ENCODE assay signal across 8 cellular contexts in the genomic region with DNA sequence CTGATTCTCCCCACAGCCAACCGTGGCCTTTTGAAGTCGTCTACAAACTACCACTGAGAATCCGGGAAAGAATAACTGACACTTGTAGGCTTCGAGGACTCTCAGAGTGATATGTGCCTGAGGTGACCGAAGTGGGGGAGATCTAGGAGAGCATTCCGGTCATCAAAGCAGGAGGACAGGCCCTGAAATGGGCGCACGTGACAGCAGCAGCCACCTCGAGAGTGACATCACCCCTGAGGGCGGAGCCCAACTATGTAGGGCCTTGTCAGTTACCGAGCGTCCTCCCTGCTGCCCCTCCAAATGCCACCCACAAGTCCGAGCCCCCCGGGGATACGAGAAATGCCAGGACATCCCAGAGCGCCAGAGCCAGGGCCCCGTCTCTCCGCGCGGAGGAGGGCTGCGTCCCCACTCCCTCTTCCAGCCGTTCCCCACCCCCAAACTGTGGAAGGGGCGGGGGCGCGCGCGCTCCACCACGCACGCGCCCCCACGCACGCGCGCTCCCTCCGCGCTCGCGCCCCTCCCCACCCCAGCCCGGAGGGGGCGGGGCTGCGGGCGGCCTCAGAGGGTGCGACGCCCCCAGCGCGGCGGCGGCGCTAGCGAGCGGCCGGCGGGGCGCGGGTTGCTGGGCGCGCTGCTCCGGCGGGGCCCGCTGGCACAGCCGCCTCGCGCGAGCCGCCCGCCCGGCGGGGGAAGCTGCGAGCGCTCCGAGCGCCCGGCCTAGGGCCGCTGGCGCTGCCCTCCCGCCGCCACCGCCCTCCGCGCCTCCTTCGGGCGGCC.
A peak's percentile ranks its signal among the peaks of the same experiment; 100 is the strongest.
DNase-seq lines count a peak whose midpoint lies in the region; ATAC-seq lines count a peak whose summit lies in the region.

TSS of gene TANC2 (plus strand) at position 587 of the 777 bp plus-strand sequence. CDS start 43,325 bp downstream, outside the sequence.

- peak within 1 kb of the TSS; percentile 74 to 96 (median 85) for H3K4me3 ChIP-seq in skin epidermis

- peak; percentile 62 for ATAC-seq in HG02970 (IDR thresholded peaks at IDR 0.05; ENCODE audit: low FRiP score, unreplicated experiment)
- ATAC-seq in activated CD4-positive, CD25-positive, alpha-beta regulatory T cell treated with anti-CD3 and anti-CD28 coated beads, Interleukin-2, amount 50 U/mL, for 24 hours: peak; percentile 63 to 67

- peak; percentile 57 for DNase-seq in GM04504 (ENCODE audit: low read depth)
- peak; percentile 48 for DNase-seq in NCI-H2171 treated with DMSO at 0.1 percent for 48 hours (lab: John Stamatoyannopoulos, UW)
- peak; percentile 85 for DNase-seq in central memory CD4-positive, alpha-beta T cell
- DNase-seq in inferior parietal cortex (ENCODE audit: extremely low spot score): peak; percentile 77
- DNase-seq in OCI-M2 (lab: John Stamatoyannopoulos, UW; ENCODE audit: unreplicated experiment): no peak

- H3K27ac ChIP-seq in skin epidermis: peak within 1 kb of the TSS; percentile 44 to 96 (median 88)
